In the genomic region with DNA sequence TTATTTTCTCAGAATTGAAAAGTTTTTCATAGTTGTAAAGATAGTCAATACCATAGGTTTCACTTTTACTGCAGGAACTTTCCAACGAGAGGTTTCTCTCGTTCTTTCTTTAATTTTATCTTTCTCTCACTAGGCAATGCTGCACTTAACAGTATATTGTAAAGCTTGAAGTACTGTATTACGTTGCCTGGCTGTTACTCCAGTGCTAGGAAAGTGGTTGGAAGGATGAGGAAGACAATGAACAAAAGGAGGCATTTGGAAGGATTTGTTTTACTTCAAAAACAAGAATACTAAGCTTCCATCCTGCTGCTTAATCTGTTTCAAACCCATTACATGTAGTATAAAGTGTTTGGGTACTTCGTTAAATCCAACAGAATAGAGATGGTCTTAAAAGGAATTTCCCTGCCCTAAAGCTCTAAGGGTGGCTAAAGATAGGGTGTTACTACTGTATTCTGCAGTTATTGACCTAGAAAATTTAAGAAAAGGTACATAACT, we compare ENCODE assay signal across 8 cellular contexts. TPM values are rescaled to one million over a fixed set of nuclear protein-coding genes. Genes with fewer than 3 reads are reported as not detected.
A peak's percentile ranks its signal among the peaks of the same experiment; 100 is the strongest.
DNase-seq lines count a peak whose midpoint lies in the region; ATAC-seq lines count a peak whose summit lies in the region.

No MANE protein-coding gene starts in this region.

- H3K4me3 ChIP-seq in mesodermal cell (ENCODE audit: extremely low read depth, insufficient read depth, low read length, poor library complexity, severe bottlenecking) = peak overlapping the region; percentile 60

- ATAC-seq in GM19395 (IDR thresholded peaks at IDR 0.05; ENCODE audit: unreplicated experiment) = no peak

- H3K9me3 ChIP-seq in mesodermal cell (ENCODE audit: control insufficient read depth, low read length) = no peaks in the 10 kb centered on the region

- no peaks in the 10 kb centered on the region for H3K36me3 ChIP-seq in mesodermal cell (ENCODE audit: control insufficient read depth, insufficient read depth, low read length)

- H3K27ac ChIP-seq in caudate nucleus (ENCODE audit: low read depth, low read length) (peak overlapping the region; percentile 13), mesodermal cell (ENCODE audit: low read depth, low read length, severe bottlenecking) (peak overlapping the region; percentile 1)

- no CpG with 5 or more reads among the region's 4 CpGs for WGBS in mesodermal cell (ENCODE audit: insufficient coverage in 2 of 2), 2 experiments

- no peaks in the 10 kb centered on the region for H3K4me1 ChIP-seq in mesodermal cell (ENCODE audit: control insufficient read depth, insufficient read depth, low read length, poor library complexity, severe bottlenecking)

- peak; percentile 25 for DNase-seq in ELR (ENCODE audit: low read depth)
- peak; percentile 12 for DNase-seq in LHCN-M2 (ENCODE audit: low read depth)
- no peak for DNase-seq in caudate nucleus (lab: John Stamatoyannopoulos, UW)
- no peak for DNase-seq in cortex of kidney (lab: John Stamatoyannopoulos, UW)
- DNase-seq in ecto neural progenitor cell (ENCODE audit: low spot score) = no peak
- no peak for DNase-seq in middle frontal gyrus (ENCODE audit: extremely low spot score, low spot score)

RNA-seq across cellular contexts. Expression of a gene that starts 0.6 kb away (rescaled TPM):
- 37.7 and 39.0 TPM in 2 replicates for total RNA-seq in LHCN-M2 (2014; rRNA removed)
- polyA plus RNA-seq in LHCN-M2 (2012) = 22.6 TPM
- 49.9 TPM for polyA plus RNA-seq in mesodermal cell (2013, experiment 1 of 2)
- polyA plus RNA-seq in mesodermal cell (2013, experiment 2 of 2) = 43.5 TPM

Comparison
In these comparisons a context has a peak if more than half of its experiments do, and no peak if none do; other contexts are left out.
1. DNase-seq: peak in ELR (single experiment) and LHCN-M2 (single experiment); none in caudate nucleus (0 of 61), cortex of kidney (single experiment), ecto neural progenitor cell (single experiment) and middle frontal gyrus (single experiment).